In genomic region chr1:149692804-149693539, GRCh38 we compare ENCODE assay signal across 1 cellular context.
A peak's percentile ranks its signal among the peaks of the same experiment; 100 is the strongest.
TF ChIP-seq lines count a peak whose summit lies in the region.

No MANE protein-coding gene starts in this region.

TF ChIP-seq in H1, 55 proteins besides CTCF, POLR2A, EP300 and RAD21:
- peak; percentile 83 for TF ChIP-seq TBP (IDR thresholded peaks at IDR 0.05; ENCODE audit: low read depth, low read length)
